1 cellular context compared by ENCODE assay signal in genomic region chr1:226083303-226084101, GRCh38.
TF ChIP-seq lines count a peak whose summit lies in the region.

No MANE protein-coding gene starts in this region.

TF ChIP-seq in HEK293, 187 proteins besides CTCF, POLR2A, EP300 and RAD21 (continued from another document and continues in another):
- TF ChIP-seq, protein P1, sequence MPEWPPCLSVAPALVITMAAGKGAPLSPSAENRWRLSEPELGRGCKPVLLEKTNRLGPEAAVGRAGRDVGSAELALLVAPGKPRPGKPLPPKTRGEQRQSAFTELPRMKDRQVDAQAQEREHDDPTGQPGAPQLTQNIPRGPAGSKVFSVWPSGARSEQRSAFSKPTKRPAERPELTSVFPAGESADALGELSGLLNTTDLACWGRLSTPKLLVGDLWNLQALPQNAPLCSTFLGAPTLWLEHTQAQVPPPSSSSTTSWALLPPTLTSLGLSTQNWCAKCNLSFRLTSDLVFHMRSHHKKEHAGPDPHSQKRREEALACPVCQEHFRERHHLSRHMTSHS (tag by site-specific recombination; IDR thresholded peaks at IDR 0.05): no peak
- peak; percentile 99 for TF ChIP-seq ZIC2 (tag by site-specific recombination; IDR thresholded peaks at IDR 0.05)
- TF ChIP-seq ZNF169 (tag by site-specific recombination; IDR thresholded peaks at IDR 0.05): no peak
- TF ChIP-seq ZNF416 (tag by site-specific recombination; IDR thresholded peaks at IDR 0.05): no peak
- TF ChIP-seq, protein P2, sequence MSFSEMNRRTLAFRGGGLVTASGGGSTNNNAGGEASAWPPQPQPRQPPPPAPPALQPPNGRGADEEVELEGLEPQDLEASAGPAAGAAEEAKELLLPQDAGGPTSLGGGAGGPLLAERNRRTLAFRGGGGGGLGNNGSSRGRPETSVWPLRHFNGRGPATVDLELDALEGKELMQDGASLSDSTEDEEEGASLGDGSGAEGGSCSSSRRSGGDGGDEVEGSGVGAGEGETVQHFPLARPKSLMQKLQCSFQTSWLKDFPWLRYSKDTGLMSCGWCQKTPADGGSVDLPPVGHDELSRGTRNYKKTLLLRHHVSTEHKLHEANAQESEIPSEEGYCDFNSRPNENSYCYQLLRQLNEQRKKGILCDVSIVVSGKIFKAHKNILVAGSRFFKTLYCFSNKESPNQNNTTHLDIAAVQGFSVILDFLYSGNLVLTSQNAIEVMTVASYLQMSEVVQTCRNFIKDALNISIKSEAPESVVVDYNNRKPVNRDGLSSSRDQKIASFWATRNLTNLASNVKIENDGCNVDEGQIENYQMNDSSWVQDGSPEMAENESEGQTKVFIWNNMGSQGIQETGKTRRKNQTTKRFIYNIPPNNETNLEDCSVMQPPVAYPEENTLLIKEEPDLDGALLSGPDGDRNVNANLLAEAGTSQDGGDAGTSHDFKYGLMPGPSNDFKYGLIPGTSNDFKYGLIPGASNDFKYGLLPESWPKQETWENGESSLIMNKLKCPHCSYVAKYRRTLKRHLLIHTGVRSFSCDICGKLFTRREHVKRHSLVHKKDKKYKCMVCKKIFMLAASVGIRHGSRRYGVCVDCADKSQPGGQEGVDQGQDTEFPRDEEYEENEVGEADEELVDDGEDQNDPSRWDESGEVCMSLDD (tag by site-specific recombination; IDR thresholded peaks at IDR 0.05): peak; percentile 85
- TF ChIP-seq ATF2 (tag by site-specific recombination; IDR thresholded peaks at IDR 0.05; ENCODE audit: low read depth): no peak
- no peak for TF ChIP-seq TRIM28 (IDR thresholded peaks at IDR 0.05; ENCODE audit: borderline replicate concordance, low read length)
- TF ChIP-seq ZNF645 (tag by site-specific recombination; IDR thresholded peaks at IDR 0.05): no peak
- peak; percentile 29; the same call in 1 of the 2 replicates for TF ChIP-seq YY1 (tag by site-specific recombination; IDR thresholded peaks at IDR 0.05)
- TF ChIP-seq ZNF24 (tag by site-specific recombination; IDR thresholded peaks at IDR 0.05): 0 out of 2 replicates have a peak, but pooled peaks have one; percentile 48
- no peak for TF ChIP-seq ZNF777 (tag by site-specific recombination; IDR thresholded peaks at IDR 0.05; ENCODE audit: borderline replicate concordance)
- TF ChIP-seq, protein P3, sequence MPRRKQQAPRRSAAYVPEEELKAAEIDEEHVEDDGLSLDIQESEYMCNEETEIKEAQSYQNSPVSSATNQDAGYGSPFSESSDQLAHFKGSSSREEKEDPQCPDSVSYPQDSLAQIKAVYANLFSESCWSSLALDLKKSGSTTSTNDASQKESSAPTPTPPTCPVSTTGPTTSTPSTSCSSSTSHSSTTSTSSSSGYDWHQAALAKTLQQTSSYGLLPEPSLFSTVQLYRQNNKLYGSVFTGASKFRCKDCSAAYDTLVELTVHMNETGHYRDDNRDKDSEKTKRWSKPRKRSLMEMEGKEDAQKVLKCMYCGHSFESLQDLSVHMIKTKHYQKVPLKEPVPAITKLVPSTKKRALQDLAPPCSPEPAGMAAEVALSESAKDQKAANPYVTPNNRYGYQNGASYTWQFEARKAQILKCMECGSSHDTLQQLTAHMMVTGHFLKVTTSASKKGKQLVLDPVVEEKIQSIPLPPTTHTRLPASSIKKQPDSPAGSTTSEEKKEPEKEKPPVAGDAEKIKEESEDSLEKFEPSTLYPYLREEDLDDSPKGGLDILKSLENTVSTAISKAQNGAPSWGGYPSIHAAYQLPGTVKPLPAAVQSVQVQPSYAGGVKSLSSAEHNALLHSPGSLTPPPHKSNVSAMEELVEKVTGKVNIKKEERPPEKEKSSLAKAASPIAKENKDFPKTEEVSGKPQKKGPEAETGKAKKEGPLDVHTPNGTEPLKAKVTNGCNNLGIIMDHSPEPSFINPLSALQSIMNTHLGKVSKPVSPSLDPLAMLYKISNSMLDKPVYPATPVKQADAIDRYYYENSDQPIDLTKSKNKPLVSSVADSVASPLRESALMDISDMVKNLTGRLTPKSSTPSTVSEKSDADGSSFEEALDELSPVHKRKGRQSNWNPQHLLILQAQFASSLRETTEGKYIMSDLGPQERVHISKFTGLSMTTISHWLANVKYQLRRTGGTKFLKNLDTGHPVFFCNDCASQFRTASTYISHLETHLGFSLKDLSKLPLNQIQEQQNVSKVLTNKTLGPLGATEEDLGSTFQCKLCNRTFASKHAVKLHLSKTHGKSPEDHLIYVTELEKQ (tag by site-specific recombination; IDR thresholded peaks at IDR 0.05; ENCODE audit: borderline replicate concordance): no peak
- no peak for TF ChIP-seq IKZF3 (tag by site-specific recombination; IDR thresholded peaks at IDR 0.05)
- TF ChIP-seq HOXC10 (CRISPR knock-in tag; IDR thresholded peaks at IDR 0.05): no peak
- TF ChIP-seq, protein P4, sequence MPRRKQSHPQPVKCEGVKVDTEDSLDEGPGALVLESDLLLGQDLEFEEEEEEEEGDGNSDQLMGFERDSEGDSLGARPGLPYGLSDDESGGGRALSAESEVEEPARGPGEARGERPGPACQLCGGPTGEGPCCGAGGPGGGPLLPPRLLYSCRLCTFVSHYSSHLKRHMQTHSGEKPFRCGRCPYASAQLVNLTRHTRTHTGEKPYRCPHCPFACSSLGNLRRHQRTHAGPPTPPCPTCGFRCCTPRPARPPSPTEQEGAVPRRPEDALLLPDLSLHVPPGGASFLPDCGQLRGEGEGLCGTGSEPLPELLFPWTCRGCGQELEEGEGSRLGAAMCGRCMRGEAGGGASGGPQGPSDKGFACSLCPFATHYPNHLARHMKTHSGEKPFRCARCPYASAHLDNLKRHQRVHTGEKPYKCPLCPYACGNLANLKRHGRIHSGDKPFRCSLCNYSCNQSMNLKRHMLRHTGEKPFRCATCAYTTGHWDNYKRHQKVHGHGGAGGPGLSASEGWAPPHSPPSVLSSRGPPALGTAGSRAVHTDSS (tag by site-specific recombination; IDR thresholded peaks at IDR 0.05): no peak
- TF ChIP-seq ZNF223 (tag by site-specific recombination; IDR thresholded peaks at IDR 0.05): no peak
- no peak for TF ChIP-seq ZNF670 (tag by site-specific recombination; IDR thresholded peaks at IDR 0.05; ENCODE audit: low read depth)
- TF ChIP-seq ZNF350 (tag by site-specific recombination; IDR thresholded peaks at IDR 0.05): no peak
- TF ChIP-seq, protein P5, sequence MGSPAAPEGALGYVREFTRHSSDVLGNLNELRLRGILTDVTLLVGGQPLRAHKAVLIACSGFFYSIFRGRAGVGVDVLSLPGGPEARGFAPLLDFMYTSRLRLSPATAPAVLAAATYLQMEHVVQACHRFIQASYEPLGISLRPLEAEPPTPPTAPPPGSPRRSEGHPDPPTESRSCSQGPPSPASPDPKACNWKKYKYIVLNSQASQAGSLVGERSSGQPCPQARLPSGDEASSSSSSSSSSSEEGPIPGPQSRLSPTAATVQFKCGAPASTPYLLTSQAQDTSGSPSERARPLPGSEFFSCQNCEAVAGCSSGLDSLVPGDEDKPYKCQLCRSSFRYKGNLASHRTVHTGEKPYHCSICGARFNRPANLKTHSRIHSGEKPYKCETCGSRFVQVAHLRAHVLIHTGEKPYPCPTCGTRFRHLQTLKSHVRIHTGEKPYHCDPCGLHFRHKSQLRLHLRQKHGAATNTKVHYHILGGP (tag by site-specific recombination; IDR thresholded peaks at IDR 0.05): no peak
- TF ChIP-seq ZNF48 (tag by site-specific recombination; IDR thresholded peaks at IDR 0.05): no peak
- peak; percentile 99 for TF ChIP-seq KLF9 (tag by site-specific recombination; IDR thresholded peaks at IDR 0.05; ENCODE audit: low read depth)
- TF ChIP-seq ZNF221 (tag by site-specific recombination; IDR thresholded peaks at IDR 0.05; ENCODE audit: borderline replicate concordance): no peak; the same call in 1 of the 2 replicates
- TF ChIP-seq ZNF433 (tag by site-specific recombination; IDR thresholded peaks at IDR 0.05; ENCODE audit: low read depth): no peak
- TF ChIP-seq, protein P6, sequence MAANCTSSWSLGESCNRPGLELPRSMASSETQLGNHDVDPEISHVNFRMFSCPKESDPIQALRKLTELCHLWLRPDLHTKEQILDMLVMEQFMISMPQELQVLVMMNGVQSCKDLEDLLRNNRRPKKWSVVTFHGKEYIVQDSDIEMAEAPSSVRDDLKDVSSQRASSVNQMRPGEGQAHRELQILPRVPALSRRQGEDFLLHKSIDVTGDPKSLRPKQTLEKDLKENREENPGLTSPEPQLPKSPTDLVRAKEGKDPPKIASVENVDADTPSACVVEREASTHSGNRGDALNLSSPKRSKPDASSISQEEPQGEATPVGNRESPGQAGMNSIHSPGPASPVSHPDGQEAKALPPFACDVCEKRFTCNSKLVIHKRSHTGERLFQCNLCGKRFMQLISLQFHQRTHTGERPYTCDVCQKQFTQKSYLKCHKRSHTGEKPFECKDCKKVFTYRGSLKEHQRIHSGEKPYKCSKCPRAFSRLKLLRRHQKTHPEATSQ (tag by site-specific recombination; IDR thresholded peaks at IDR 0.05): peak; percentile 48; the same call in 1 of the 2 replicates
- peak; percentile 28 for TF ChIP-seq ZBTB11 (tag by site-specific recombination; conservative IDR thresholded peaks at IDR 0.05; ENCODE audit: low read depth)
- no peak for TF ChIP-seq ZNF146 (tag by site-specific recombination; IDR thresholded peaks at IDR 0.05)
- peak; percentile 99 for TF ChIP-seq ZFHX2 (tag by site-specific recombination; conservative IDR thresholded peaks at IDR 0.05)
- TF ChIP-seq SCRT2 (tag by site-specific recombination; IDR thresholded peaks at IDR 0.05): 0 out of 2 replicates have a peak, but pooled peaks have one; percentile 7
- TF ChIP-seq ZNF501 (tag by site-specific recombination; IDR thresholded peaks at IDR 0.05): peak; percentile 91
- no peak for TF ChIP-seq ZNF274 (IDR thresholded peaks at IDR 0.05; ENCODE audit: low read length)
- no peak for TF ChIP-seq ZNF274 (tag by site-specific recombination; IDR thresholded peaks at IDR 0.05; ENCODE audit: borderline replicate concordance)
- 0 out of 2 replicates have a peak, but pooled peaks have one; percentile 59 for TF ChIP-seq ZNF580 (tag by site-specific recombination; IDR thresholded peaks at IDR 0.05)
- TF ChIP-seq, protein P7, sequence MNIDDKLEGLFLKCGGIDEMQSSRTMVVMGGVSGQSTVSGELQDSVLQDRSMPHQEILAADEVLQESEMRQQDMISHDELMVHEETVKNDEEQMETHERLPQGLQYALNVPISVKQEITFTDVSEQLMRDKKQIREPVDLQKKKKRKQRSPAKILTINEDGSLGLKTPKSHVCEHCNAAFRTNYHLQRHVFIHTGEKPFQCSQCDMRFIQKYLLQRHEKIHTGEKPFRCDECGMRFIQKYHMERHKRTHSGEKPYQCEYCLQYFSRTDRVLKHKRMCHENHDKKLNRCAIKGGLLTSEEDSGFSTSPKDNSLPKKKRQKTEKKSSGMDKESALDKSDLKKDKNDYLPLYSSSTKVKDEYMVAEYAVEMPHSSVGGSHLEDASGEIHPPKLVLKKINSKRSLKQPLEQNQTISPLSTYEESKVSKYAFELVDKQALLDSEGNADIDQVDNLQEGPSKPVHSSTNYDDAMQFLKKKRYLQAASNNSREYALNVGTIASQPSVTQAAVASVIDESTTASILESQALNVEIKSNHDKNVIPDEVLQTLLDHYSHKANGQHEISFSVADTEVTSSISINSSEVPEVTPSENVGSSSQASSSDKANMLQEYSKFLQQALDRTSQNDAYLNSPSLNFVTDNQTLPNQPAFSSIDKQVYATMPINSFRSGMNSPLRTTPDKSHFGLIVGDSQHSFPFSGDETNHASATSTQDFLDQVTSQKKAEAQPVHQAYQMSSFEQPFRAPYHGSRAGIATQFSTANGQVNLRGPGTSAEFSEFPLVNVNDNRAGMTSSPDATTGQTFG (tag by site-specific recombination; IDR thresholded peaks at IDR 0.05; ENCODE audit: borderline replicate concordance): no peak
- TF ChIP-seq ZBTB20 (tag by site-specific recombination; IDR thresholded peaks at IDR 0.05): peak; percentile 84
- no peak for TF ChIP-seq ZNF514 (tag by site-specific recombination; IDR thresholded peaks at IDR 0.05)
- peak; percentile 58; the same call in 1 of the 2 replicates for TF ChIP-seq MZF1 (tag by site-specific recombination; IDR thresholded peaks at IDR 0.05; ENCODE audit: borderline replicate concordance)
- peak; percentile 95 for TF ChIP-seq SP3 (tag by site-specific recombination; IDR thresholded peaks at IDR 0.05)
- no peak for TF ChIP-seq ZNF776 (tag by site-specific recombination; IDR thresholded peaks at IDR 0.05; ENCODE audit: borderline replicate concordance)
- TF ChIP-seq ZNF600 (tag by site-specific recombination; IDR thresholded peaks at IDR 0.05): peak; percentile 39
- no peak for TF ChIP-seq ZNF239 (tag by site-specific recombination; IDR thresholded peaks at IDR 0.05)
